29 cellular contexts compared by ENCODE assay signal in genomic region chr4:176287546-176287945, GRCh38. TPM values are rescaled to one million over a fixed set of nuclear protein-coding genes. Genes with fewer than 3 reads are reported as not detected.
"Had no signal": no experiment of that assay in that cellular context is flagged by ENCODE, and none has a peak within 500 bp of the region (broad histone marks: within the 10 kb centered on the region; RNA-seq: fewer than 3 reads in every experiment).

No MANE protein-coding gene starts in this region.

- H3K4me1 ChIP-seq: body of pancreas, breast epithelium, foreskin keratinocyte, gastrocnemius medialis had no signal

- H3K27me3 ChIP-seq: body of pancreas, breast epithelium, cardiac muscle cell, esophagus muscularis mucosa, foreskin keratinocyte, gastrocnemius medialis, heart left ventricle had no signal

- H3K9me3 ChIP-seq: body of pancreas, breast epithelium, esophagus muscularis mucosa, gastrocnemius medialis, heart left ventricle had no signal

- H3K36me3 ChIP-seq: breast epithelium, cardiac muscle cell, esophagus muscularis mucosa, gastrocnemius medialis, heart left ventricle had no signal

- H3K4me3 ChIP-seq: body of pancreas, breast epithelium, cardiac muscle cell, esophagus muscularis mucosa, gastrocnemius medialis, heart left ventricle had no signal

- H3K27ac ChIP-seq: body of pancreas, breast epithelium, cardiac muscle cell, esophagus muscularis mucosa, foreskin keratinocyte, gastrocnemius medialis had no signal

- DNase-seq: activated CD4-positive, alpha-beta memory T cell treated with anti-CD3 and anti-CD28 coated beads, Interleukin-2, amount 10 ng/mL, durations not matched to agents 7 days and 5 days; activated CD4-positive, alpha-beta T cell treated with anti-CD3 and anti-CD28 coated beads for 36 hours; activated CD4-positive, alpha-beta T cell treated with anti-CD3 and anti-CD28 coated beads, Interleukin-2, amount 10 ng/mL, durations not matched to agents 24 days and 14 days; activated CD4-positive, CD25-positive, alpha-beta regulatory T cell; activated CD4-positive, CD25-positive, alpha-beta regulatory T cell treated with anti-CD3 and anti-CD28 coated beads, Interleukin-2, amount 50 U/mL, for 72 hours; activated effector memory CD4-positive, alpha-beta T cell treated with Interleukin-2 at 50 U/mL for 16 hours; activated gamma-delta T cell treated with Interleukin-2 at 50 U/mL for 16 hours; activated naive CD4-positive, alpha-beta T cell treated with anti-CD3 and anti-CD28 coated beads, Interleukin-2, amount 50 U/mL, for 16 hours; activated naive CD4-positive, alpha-beta T cell treated with Interleukin-2 at 50 U/mL for 16 hours; activated T-cell treated with anti-CD3 and anti-CD28 coated beads, Interleukin-2, amount 50 U/mL, for 4 hours; amniotic stem cell; anterior cingulate cortex; body of pancreas; central memory CD4-positive, alpha-beta T cell; cortex of kidney; dermis blood vessel endothelial cell; effector CD4-positive, alpha-beta T cell; effector memory CD8-positive, alpha-beta T cell; erythroblast; foreskin keratinocyte; gastrocnemius medialis; glutamatergic neuron; heart left ventricle; T-helper 2 cell had no signal

RNA-seq across cellular contexts. Expression of gene ASB5, which starts 18.5 kb away (rescaled TPM):
- total RNA-seq: activated CD4-positive, alpha-beta memory T cell treated with anti-CD3 and anti-CD28 coated beads, Interleukin-2, amount 10 ng/mL, durations not matched to agents 7 days and 5 days; activated CD4-positive, alpha-beta T cell treated with anti-CD3 and anti-CD28 coated beads for 36 hours; activated CD4-positive, alpha-beta T cell treated with anti-CD3 and anti-CD28 coated beads, Interleukin-2, amount 10 ng/mL, durations not matched to agents 24 days and 14 days; activated T-cell treated with anti-CD3 and anti-CD28 coated beads, Interleukin-2, amount 50 U/mL, for 4 hours; activated T-helper 17 cell treated with anti-CD3 and anti-CD28 coated beads, Interleukin-2, amount 50 U/mL, for 72 hours; body of pancreas; breast epithelium; cardiac muscle cell; dermis blood vessel endothelial cell; foreskin keratinocyte; T-helper 1 cell treated with Interleukin-12 subunit alpha and Interleukin-12 subunit beta and Interleukin-4 antibody, amounts not matched to agents 30 ng/mL and 1 ng/mL, for 36 hours had no signal
